38 cellular contexts compared by ENCODE assay signal in genomic region chr9:17477816-17478215, GRCh38.
"Had no signal": no experiment of that assay in that cellular context is flagged by ENCODE, and none has a peak within 500 bp of the region (broad histone marks: within the 10 kb centered on the region; RNA-seq: fewer than 3 reads in every experiment).

No MANE protein-coding gene starts in this region.

- H3K4me3 Mint-ChIP-seq: activated naive CD4-positive, alpha-beta T cell treated with anti-CD3 and anti-CD28 coated beads for 36 hours; activated naive CD4-positive, alpha-beta T cell treated with anti-CD3 and anti-CD28 coated beads, Interleukin-2, amount 10 ng/mL, durations not matched to agents 7 days and 5 days; activated naive CD4-positive, alpha-beta T cell treated with anti-CD3 and anti-CD28 coated beads, Interleukin-2, amount 50 U/mL, for 24 hours; activated naive CD8-positive, alpha-beta T cell; activated naive CD8-positive, alpha-beta T cell treated with anti-CD3 and anti-CD28 coated beads for 36 hours; activated naive CD8-positive, alpha-beta T cell treated with anti-CD3 and anti-CD28 coated beads, Interleukin-2, amount 10 ng/mL, durations not matched to agents 7 days and 5 days; activated naive CD8-positive, alpha-beta T cell treated with anti-CD3 and anti-CD28 coated beads, Interleukin-2, amount 50 U/mL, for 24 hours; activated T-cell treated with anti-CD3 and anti-CD28 coated beads, Interleukin-2, amount 50 U/mL, for 24 hours; activated T-cell treated with anti-CD3 and anti-CD28 coated beads, Interleukin-2, amount 50 U/mL, for 4 hours; activated T-cell treated with anti-CD3 and anti-CD28 coated beads, Interleukin-2, amount 50 U/mL, for 72 hours; activated T-helper 1 cell treated with anti-CD3 and anti-CD28 coated beads, Interleukin-12 subunit alpha, Interleukin-12 subunit beta, Interleukin-2, Interleukin-4 antibody, amounts not matched to agents 30 ng/mL and 10 ng/mL and 1 ng/mL, durations not matched to agents 14 hours and 24 hours and 36 hours; activated T-helper 17 cell treated with anti-CD3 and anti-CD28 coated beads, Interleukin-2, amount 50 U/mL, for 72 hours; brain; central memory CD8-positive, alpha-beta T cell had no signal

- H3K27me3 ChIP-seq: adrenal gland, ascending aorta, body of pancreas, brain microvascular endothelial cell, breast epithelium, cardiac muscle cell had no signal

- H3K27ac Mint-ChIP-seq: activated naive CD4-positive, alpha-beta T cell treated with anti-CD3 and anti-CD28 coated beads for 36 hours; activated naive CD4-positive, alpha-beta T cell treated with anti-CD3 and anti-CD28 coated beads, Interleukin-2, amount 10 ng/mL, durations not matched to agents 7 days and 5 days; activated naive CD4-positive, alpha-beta T cell treated with anti-CD3 and anti-CD28 coated beads, Interleukin-2, amount 50 U/mL, for 24 hours; activated naive CD4-positive, alpha-beta T cell treated with anti-CD3 and anti-CD28 coated beads, Interleukin-2, amount 50 U/mL, for 72 hours; activated naive CD8-positive, alpha-beta T cell; activated naive CD8-positive, alpha-beta T cell treated with anti-CD3 and anti-CD28 coated beads for 36 hours; activated naive CD8-positive, alpha-beta T cell treated with anti-CD3 and anti-CD28 coated beads, Interleukin-2, amount 10 ng/mL, durations not matched to agents 7 days and 5 days; activated naive CD8-positive, alpha-beta T cell treated with anti-CD3 and anti-CD28 coated beads, Interleukin-2, amount 50 U/mL, for 24 hours; activated T-cell treated with anti-CD3 and anti-CD28 coated beads, Interleukin-2, amount 50 U/mL, for 24 hours; activated T-cell treated with anti-CD3 and anti-CD28 coated beads, Interleukin-2, amount 50 U/mL, for 72 hours; activated T-helper 1 cell treated with anti-CD3 and anti-CD28 coated beads, Interleukin-12 subunit alpha, Interleukin-12 subunit beta, Interleukin-2, Interleukin-4 antibody, amounts not matched to agents 30 ng/mL and 10 ng/mL and 1 ng/mL, durations not matched to agents 14 hours and 24 hours and 36 hours; activated T-helper 17 cell treated with anti-CD3 and anti-CD28 coated beads, Interleukin-2, amount 50 U/mL, for 72 hours; activated T-helper 2 cell treated with anti-CD3 and anti-CD28 coated beads, Interferon-gamma antibody, Interleukin-2, Interleukin-4, amounts not matched to agents 10 μg/mL and 5 μg/mL and 100 μg/mL, durations not matched to agents 14 hours and 24 hours and 36 hours; brain had no signal

- H3K9me3 Mint-ChIP-seq: activated naive CD4-positive, alpha-beta T cell treated with anti-CD3 and anti-CD28 coated beads, Interleukin-2, amount 10 ng/mL, durations not matched to agents 7 days and 5 days; activated naive CD4-positive, alpha-beta T cell treated with anti-CD3 and anti-CD28 coated beads, Interleukin-2, amount 50 U/mL, for 24 hours; activated naive CD8-positive, alpha-beta T cell treated with anti-CD3 and anti-CD28 coated beads for 36 hours; activated naive CD8-positive, alpha-beta T cell treated with anti-CD3 and anti-CD28 coated beads, Interleukin-2, amount 10 ng/mL, durations not matched to agents 7 days and 5 days; activated naive CD8-positive, alpha-beta T cell treated with anti-CD3 and anti-CD28 coated beads, Interleukin-2, amount 50 U/mL, for 24 hours; activated T-cell treated with anti-CD3 and anti-CD28 coated beads, Interleukin-2, amount 50 U/mL, for 24 hours; activated T-helper 1 cell treated with anti-CD3 and anti-CD28 coated beads, Interleukin-12 subunit alpha, Interleukin-12 subunit beta, Interleukin-2, Interleukin-4 antibody, amounts not matched to agents 30 ng/mL and 10 ng/mL and 1 ng/mL, durations not matched to agents 14 hours and 24 hours and 36 hours; activated T-helper 2 cell treated with anti-CD3 and anti-CD28 coated beads, Interferon-gamma antibody, Interleukin-2, Interleukin-4, amounts not matched to agents 10 μg/mL and 5 μg/mL and 100 μg/mL, durations not matched to agents 14 hours and 24 hours and 36 hours; brain; central memory CD8-positive, alpha-beta T cell had no signal

- H3K4me1 Mint-ChIP-seq: activated naive CD4-positive, alpha-beta T cell treated with anti-CD3 and anti-CD28 coated beads, Interleukin-2, amount 10 ng/mL, durations not matched to agents 7 days and 5 days; activated naive CD4-positive, alpha-beta T cell treated with anti-CD3 and anti-CD28 coated beads, Interleukin-2, amount 50 U/mL, for 24 hours; activated naive CD8-positive, alpha-beta T cell treated with anti-CD3 and anti-CD28 coated beads for 36 hours; activated naive CD8-positive, alpha-beta T cell treated with anti-CD3 and anti-CD28 coated beads, Interleukin-2, amount 10 ng/mL, durations not matched to agents 7 days and 5 days; activated naive CD8-positive, alpha-beta T cell treated with anti-CD3 and anti-CD28 coated beads, Interleukin-2, amount 50 U/mL, for 24 hours; activated T-helper 17 cell treated with anti-CD3 and anti-CD28 coated beads, Interleukin-2, amount 50 U/mL, for 72 hours; central memory CD8-positive, alpha-beta T cell had no signal

- H3K27me3 Mint-ChIP-seq: activated naive CD4-positive, alpha-beta T cell treated with anti-CD3 and anti-CD28 coated beads, Interleukin-2, amount 10 ng/mL, durations not matched to agents 7 days and 5 days; activated naive CD4-positive, alpha-beta T cell treated with anti-CD3 and anti-CD28 coated beads, Interleukin-2, amount 50 U/mL, for 24 hours; activated naive CD8-positive, alpha-beta T cell; activated naive CD8-positive, alpha-beta T cell treated with anti-CD3 and anti-CD28 coated beads for 36 hours; activated naive CD8-positive, alpha-beta T cell treated with anti-CD3 and anti-CD28 coated beads, Interleukin-2, amount 10 ng/mL, durations not matched to agents 7 days and 5 days; activated naive CD8-positive, alpha-beta T cell treated with anti-CD3 and anti-CD28 coated beads, Interleukin-2, amount 50 U/mL, for 24 hours; activated T-cell treated with anti-CD3 and anti-CD28 coated beads, Interleukin-2, amount 50 U/mL, for 24 hours; activated T-helper 17 cell treated with anti-CD3 and anti-CD28 coated beads, Interleukin-2, amount 50 U/mL, for 72 hours; brain; central memory CD8-positive, alpha-beta T cell had no signal

- H3K27ac ChIP-seq: adrenal gland, ascending aorta, body of pancreas, brain microvascular endothelial cell, breast epithelium, cardiac muscle cell had no signal

- DNase-seq: activated effector memory CD4-positive, alpha-beta T cell treated with anti-CD3 and anti-CD28 coated beads, Interleukin-2, amount 50 U/mL, for 16 hours; activated effector memory CD4-positive, alpha-beta T cell treated with Interleukin-2 at 50 U/mL for 16 hours; activated gamma-delta T cell; activated gamma-delta T cell treated with Interleukin-2 at 50 U/mL for 16 hours; activated naive CD4-positive, alpha-beta T cell; activated naive CD4-positive, alpha-beta T cell treated with anti-CD3 and anti-CD28 coated beads for 36 hours; activated naive CD4-positive, alpha-beta T cell treated with anti-CD3 and anti-CD28 coated beads, Interleukin-2, amount 10 ng/mL, durations not matched to agents 7 days and 5 days; activated naive CD4-positive, alpha-beta T cell treated with anti-CD3 and anti-CD28 coated beads, Interleukin-2, amount 50 U/mL, for 16 hours; activated naive CD4-positive, alpha-beta T cell treated with Interleukin-2 at 50 U/mL for 16 hours; activated naive CD8-positive, alpha-beta T cell treated with anti-CD3 and anti-CD28 coated beads for 36 hours; activated naive CD8-positive, alpha-beta T cell treated with anti-CD3 and anti-CD28 coated beads, Interleukin-2, amount 10 ng/mL, durations not matched to agents 7 days and 5 days; activated naive CD8-positive, alpha-beta T cell treated with anti-CD3 and anti-CD28 coated beads, Interleukin-2, amount 50 U/mL, for 24 hours; activated T-cell treated with anti-CD3 and anti-CD28 coated beads, Interleukin-2, amount 50 U/mL, for 1 hour; activated T-cell treated with anti-CD3 and anti-CD28 coated beads, Interleukin-2, amount 50 U/mL, for 24 hours; activated T-cell treated with anti-CD3 and anti-CD28 coated beads, Interleukin-2, amount 50 U/mL, for 4 hours; activated T-cell treated with anti-CD3 and anti-CD28 coated beads, Interleukin-2, amount 50 U/mL, for 48 hours; activated T-cell treated with anti-CD3 and anti-CD28 coated beads, Interleukin-2, amount 50 U/mL, for 72 hours; adrenal gland; amniotic stem cell; amygdala; anterior cingulate cortex; aorta; body of pancreas; brain microvascular endothelial cell; caudate nucleus; central memory CD4-positive, alpha-beta T cell; cerebellar nuclear complex had no signal

- H3K4me1 ChIP-seq: adrenal gland, ascending aorta, body of pancreas, breast epithelium had no signal

- H3K9me3 ChIP-seq: adrenal gland, ascending aorta, body of pancreas, breast epithelium had no signal

- H3K4me3 ChIP-seq: adrenal gland, ascending aorta, body of pancreas, breast epithelium, cardiac muscle cell had no signal

- ATAC-seq: activated naive CD4-positive, alpha-beta T cell treated with anti-CD3 and anti-CD28 coated beads, Interleukin-2, amount 50 U/mL, for 72 hours; activated naive CD8-positive, alpha-beta T cell treated with anti-CD3 and anti-CD28 coated beads, Interleukin-2, amount 50 U/mL, for 24 hours; activated T-cell treated with anti-CD3 and anti-CD28 coated beads, Interleukin-2, amount 50 U/mL, for 4 hours; activated T-cell treated with anti-CD3 and anti-CD28 coated beads, Interleukin-2, amount 50 U/mL, for 72 hours; activated T-helper 17 cell treated with anti-CD3 and anti-CD28 coated beads, Interleukin-2, amount 50 U/mL, for 72 hours; body of pancreas had no signal

- H3K36me3 Mint-ChIP-seq: activated naive CD4-positive, alpha-beta T cell treated with anti-CD3 and anti-CD28 coated beads, Interleukin-2, amount 10 ng/mL, durations not matched to agents 7 days and 5 days; activated naive CD4-positive, alpha-beta T cell treated with anti-CD3 and anti-CD28 coated beads, Interleukin-2, amount 50 U/mL, for 24 hours; activated naive CD4-positive, alpha-beta T cell treated with anti-CD3 and anti-CD28 coated beads, Interleukin-2, amount 50 U/mL, for 72 hours; activated naive CD8-positive, alpha-beta T cell; activated naive CD8-positive, alpha-beta T cell treated with anti-CD3 and anti-CD28 coated beads for 36 hours; activated naive CD8-positive, alpha-beta T cell treated with anti-CD3 and anti-CD28 coated beads, Interleukin-2, amount 10 ng/mL, durations not matched to agents 7 days and 5 days had no signal

- H3K36me3 ChIP-seq: adrenal gland, brain microvascular endothelial cell, breast epithelium, cardiac muscle cell had no signal
